ENCODE assay signal across 8 cellular contexts in genomic region chr7:102197599-102197998, GRCh38.
"Had no signal": no experiment of that assay in that cellular context is flagged by ENCODE, and none has a peak within 500 bp of the region (broad histone marks: within the 10 kb centered on the region; RNA-seq: fewer than 3 reads in every experiment).

No MANE protein-coding gene starts in this region.

- H3K4me1 ChIP-seq: HAP-1 had no signal

- DNase-seq: GM23248, GOT3, H7, HCEC 1CT, HFFc6 had no signal

- H3K4me3 Mint-ChIP-seq: GM23338, HFFc6 had no signal

- H3K9me3 Mint-ChIP-seq: GM23338, HFFc6 had no signal

- H3K9ac ChIP-seq: GM23248 had no signal

- ATAC-seq: GM23338, HCT116 had no signal

- H3K4me2 ChIP-seq: GM23338 had no signal

- H3K27ac ChIP-seq: GM23248 had no signal

- H2AFZ ChIP-seq: GM23248, GM23338 had no signal

- H3K27ac Mint-ChIP-seq: HFFc6 had no signal

- H3K9me3 ChIP-seq: HAP-1 had no signal

- H3K4me3 ChIP-seq: GM23248, GM23338, HAP-1 had no signal
